1 cellular context compared by ENCODE assay signal in the genomic region with DNA sequence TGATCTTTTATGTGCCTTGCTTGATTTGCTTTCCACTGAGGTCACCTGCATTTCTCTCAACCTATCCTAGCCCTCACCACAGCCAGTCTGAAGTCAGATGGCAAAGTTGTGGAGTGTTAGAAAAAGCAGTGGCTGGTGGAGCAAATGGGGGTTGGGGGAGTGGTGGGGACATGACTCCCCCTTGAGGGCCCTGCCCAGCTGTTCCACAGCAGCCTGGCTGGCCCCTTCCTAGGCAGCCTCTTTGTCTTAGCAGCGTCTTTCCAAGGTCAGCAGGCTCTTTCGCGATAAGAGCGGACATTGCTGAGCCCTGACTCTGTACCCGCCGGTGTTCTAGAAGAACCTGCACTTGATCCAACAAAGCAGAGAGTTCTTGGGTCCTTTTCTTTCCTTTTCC.
TF ChIP-seq lines count a peak whose summit lies in the region.

No MANE protein-coding gene starts in this region.

TF ChIP-seq in HepG2, 621 proteins besides CTCF, POLR2A, EP300 and RAD21:
- TF ChIP-seq, protein P1, sequence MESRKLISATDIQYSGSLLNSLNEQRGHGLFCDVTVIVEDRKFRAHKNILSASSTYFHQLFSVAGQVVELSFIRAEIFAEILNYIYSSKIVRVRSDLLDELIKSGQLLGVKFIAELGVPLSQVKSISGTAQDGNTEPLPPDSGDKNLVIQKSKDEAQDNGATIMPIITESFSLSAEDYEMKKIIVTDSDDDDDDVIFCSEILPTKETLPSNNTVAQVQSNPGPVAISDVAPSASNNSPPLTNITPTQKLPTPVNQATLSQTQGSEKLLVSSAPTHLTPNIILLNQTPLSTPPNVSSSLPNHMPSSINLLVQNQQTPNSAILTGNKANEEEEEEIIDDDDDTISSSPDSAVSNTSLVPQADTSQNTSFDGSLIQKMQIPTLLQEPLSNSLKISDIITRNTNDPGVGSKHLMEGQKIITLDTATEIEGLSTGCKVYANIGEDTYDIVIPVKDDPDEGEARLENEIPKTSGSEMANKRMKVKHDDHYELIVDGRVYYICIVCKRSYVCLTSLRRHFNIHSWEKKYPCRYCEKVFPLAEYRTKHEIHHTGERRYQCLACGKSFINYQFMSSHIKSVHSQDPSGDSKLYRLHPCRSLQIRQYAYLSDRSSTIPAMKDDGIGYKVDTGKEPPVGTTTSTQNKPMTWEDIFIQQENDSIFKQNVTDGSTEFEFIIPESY (CRISPR knock-in tag; IDR thresholded peaks at IDR 0.05) = peak; percentile 48; the same call in 1 of the 2 replicates
- TF ChIP-seq KAT2B (IDR thresholded peaks at IDR 0.05; ENCODE audit: borderline replicate concordance, low read depth, low read length) = no peak
